1 cellular context compared by ENCODE assay signal in genomic region chr22:20552913-20553401, GRCh38.
TF ChIP-seq lines count a peak whose summit lies in the region.

No MANE protein-coding gene starts in this region.

TF ChIP-seq in HepG2, 621 proteins besides CTCF, POLR2A, EP300 and RAD21 (continued from another document and continues in another):
- TF ChIP-seq KMT2B (CRISPR knock-in tag; IDR thresholded peaks at IDR 0.05): no peak; the same call in 1 of the 2 replicates
- TF ChIP-seq, protein P1, sequence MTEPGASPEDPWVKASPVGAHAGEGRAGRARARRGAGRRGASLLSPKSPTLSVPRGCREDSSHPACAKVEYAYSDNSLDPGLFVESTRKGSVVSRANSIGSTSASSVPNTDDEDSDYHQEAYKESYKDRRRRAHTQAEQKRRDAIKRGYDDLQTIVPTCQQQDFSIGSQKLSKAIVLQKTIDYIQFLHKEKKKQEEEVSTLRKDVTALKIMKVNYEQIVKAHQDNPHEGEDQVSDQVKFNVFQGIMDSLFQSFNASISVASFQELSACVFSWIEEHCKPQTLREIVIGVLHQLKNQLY (CRISPR knock-in tag; IDR thresholded peaks at IDR 0.05): peak; percentile 62; the same call in 1 of the 2 replicates
- peak; percentile 36; the same call in 1 of the 2 replicates for TF ChIP-seq THAP11 (CRISPR knock-in tag; IDR thresholded peaks at IDR 0.05)
- TF ChIP-seq, protein P2, sequence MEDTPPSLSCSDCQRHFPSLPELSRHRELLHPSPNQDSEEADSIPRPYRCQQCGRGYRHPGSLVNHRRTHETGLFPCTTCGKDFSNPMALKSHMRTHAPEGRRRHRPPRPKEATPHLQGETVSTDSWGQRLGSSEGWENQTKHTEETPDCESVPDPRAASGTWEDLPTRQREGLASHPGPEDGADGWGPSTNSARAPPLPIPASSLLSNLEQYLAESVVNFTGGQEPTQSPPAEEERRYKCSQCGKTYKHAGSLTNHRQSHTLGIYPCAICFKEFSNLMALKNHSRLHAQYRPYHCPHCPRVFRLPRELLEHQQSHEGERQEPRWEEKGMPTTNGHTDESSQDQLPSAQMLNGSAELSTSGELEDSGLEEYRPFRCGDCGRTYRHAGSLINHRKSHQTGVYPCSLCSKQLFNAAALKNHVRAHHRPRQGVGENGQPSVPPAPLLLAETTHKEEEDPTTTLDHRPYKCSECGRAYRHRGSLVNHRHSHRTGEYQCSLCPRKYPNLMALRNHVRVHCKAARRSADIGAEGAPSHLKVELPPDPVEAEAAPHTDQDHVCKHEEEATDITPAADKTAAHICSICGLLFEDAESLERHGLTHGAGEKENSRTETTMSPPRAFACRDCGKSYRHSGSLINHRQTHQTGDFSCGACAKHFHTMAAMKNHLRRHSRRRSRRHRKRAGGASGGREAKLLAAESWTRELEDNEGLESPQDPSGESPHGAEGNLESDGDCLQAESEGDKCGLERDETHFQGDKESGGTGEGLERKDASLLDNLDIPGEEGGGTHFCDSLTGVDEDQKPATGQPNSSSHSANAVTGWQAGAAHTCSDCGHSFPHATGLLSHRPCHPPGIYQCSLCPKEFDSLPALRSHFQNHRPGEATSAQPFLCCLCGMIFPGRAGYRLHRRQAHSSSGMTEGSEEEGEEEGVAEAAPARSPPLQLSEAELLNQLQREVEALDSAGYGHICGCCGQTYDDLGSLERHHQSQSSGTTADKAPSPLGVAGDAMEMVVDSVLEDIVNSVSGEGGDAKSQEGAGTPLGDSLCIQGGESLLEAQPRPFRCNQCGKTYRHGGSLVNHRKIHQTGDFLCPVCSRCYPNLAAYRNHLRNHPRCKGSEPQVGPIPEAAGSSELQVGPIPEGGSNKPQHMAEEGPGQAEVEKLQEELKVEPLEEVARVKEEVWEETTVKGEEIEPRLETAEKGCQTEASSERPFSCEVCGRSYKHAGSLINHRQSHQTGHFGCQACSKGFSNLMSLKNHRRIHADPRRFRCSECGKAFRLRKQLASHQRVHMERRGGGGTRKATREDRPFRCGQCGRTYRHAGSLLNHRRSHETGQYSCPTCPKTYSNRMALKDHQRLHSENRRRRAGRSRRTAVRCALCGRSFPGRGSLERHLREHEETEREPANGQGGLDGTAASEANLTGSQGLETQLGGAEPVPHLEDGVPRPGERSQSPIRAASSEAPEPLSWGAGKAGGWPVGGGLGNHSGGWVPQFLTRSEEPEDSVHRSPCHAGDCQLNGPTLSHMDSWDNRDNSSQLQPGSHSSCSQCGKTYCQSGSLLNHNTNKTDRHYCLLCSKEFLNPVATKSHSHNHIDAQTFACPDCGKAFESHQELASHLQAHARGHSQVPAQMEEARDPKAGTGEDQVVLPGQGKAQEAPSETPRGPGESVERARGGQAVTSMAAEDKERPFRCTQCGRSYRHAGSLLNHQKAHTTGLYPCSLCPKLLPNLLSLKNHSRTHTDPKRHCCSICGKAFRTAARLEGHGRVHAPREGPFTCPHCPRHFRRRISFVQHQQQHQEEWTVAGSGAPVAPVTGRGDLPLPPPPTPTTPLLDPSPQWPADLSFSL (CRISPR knock-in tag; IDR thresholded peaks at IDR 0.05): no peak
- TF ChIP-seq SNRNP70 (IDR thresholded peaks at IDR 0.05; ENCODE audit: low read depth, low read length): no peak
- TF ChIP-seq JUN (CRISPR knock-in tag; IDR thresholded peaks at IDR 0.05): no peak
- peak; percentile 37; the same call in 1 of the 2 replicates for TF ChIP-seq ATF1 (CRISPR knock-in tag; IDR thresholded peaks at IDR 0.05)
- no peak for TF ChIP-seq ZFP36L1 (CRISPR knock-in tag; IDR thresholded peaks at IDR 0.05)
- no peak for TF ChIP-seq CREB3 (CRISPR knock-in tag; IDR thresholded peaks at IDR 0.05)
- no peak for TF ChIP-seq U2AF2 (IDR thresholded peaks at IDR 0.05; ENCODE audit: low read depth, low read length)
- TF ChIP-seq KDM6A (CRISPR knock-in tag; IDR thresholded peaks at IDR 0.05; ENCODE audit: low read depth): 0 out of 2 replicates have a peak, but pooled peaks have one; percentile 13
- TF ChIP-seq SAFB2 (CRISPR knock-in tag; IDR thresholded peaks at IDR 0.05; ENCODE audit: borderline replicate concordance, low read depth): no peak
- TF ChIP-seq HHEX (CRISPR knock-in tag; IDR thresholded peaks at IDR 0.05): no peak
- TF ChIP-seq ZNF556 (CRISPR knock-in tag; IDR thresholded peaks at IDR 0.05; ENCODE audit: borderline replicate concordance): 0 out of 2 replicates have a peak, but pooled peaks have one; percentile 8
- TF ChIP-seq ZNF337 (CRISPR knock-in tag; IDR thresholded peaks at IDR 0.05; ENCODE audit: borderline replicate concordance, low read depth): 0 out of 2 replicates have a peak, but pooled peaks have one; percentile 54
- TF ChIP-seq ZBTB1 (CRISPR knock-in tag; IDR thresholded peaks at IDR 0.05; ENCODE audit: borderline replicate concordance): no peak
- TF ChIP-seq ZNF670 (CRISPR knock-in tag; IDR thresholded peaks at IDR 0.05; ENCODE audit: borderline replicate concordance): no peak
- no peak for TF ChIP-seq HNF4G (IDR thresholded peaks at IDR 0.05; ENCODE audit: borderline replicate concordance, low read depth, low read length)
- no peak for TF ChIP-seq HNF4G (CRISPR knock-in tag; IDR thresholded peaks at IDR 0.05; ENCODE audit: borderline replicate concordance, low read depth)
- no peak for TF ChIP-seq HINFP (CRISPR knock-in tag; IDR thresholded peaks at IDR 0.05; ENCODE audit: low read depth)
- TF ChIP-seq, protein P3, sequence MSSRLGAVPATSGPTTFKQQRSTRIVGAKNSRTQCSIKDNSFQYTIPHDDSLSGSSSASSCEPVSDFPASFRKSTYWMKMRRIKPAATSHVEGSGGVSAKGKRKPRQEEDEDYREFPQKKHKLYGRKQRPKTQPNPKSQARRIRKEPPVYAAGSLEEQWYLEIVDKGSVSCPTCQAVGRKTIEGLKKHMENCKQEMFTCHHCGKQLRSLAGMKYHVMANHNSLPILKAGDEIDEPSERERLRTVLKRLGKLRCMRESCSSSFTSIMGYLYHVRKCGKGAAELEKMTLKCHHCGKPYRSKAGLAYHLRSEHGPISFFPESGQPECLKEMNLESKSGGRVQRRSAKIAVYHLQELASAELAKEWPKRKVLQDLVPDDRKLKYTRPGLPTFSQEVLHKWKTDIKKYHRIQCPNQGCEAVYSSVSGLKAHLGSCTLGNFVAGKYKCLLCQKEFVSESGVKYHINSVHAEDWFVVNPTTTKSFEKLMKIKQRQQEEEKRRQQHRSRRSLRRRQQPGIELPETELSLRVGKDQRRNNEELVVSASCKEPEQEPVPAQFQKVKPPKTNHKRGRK (CRISPR knock-in tag; IDR thresholded peaks at IDR 0.05): no peak
- 0 out of 2 replicates have a peak, but pooled peaks have one; percentile 23 for TF ChIP-seq KAT8 (CRISPR knock-in tag; IDR thresholded peaks at IDR 0.05)
- TF ChIP-seq, protein P4, sequence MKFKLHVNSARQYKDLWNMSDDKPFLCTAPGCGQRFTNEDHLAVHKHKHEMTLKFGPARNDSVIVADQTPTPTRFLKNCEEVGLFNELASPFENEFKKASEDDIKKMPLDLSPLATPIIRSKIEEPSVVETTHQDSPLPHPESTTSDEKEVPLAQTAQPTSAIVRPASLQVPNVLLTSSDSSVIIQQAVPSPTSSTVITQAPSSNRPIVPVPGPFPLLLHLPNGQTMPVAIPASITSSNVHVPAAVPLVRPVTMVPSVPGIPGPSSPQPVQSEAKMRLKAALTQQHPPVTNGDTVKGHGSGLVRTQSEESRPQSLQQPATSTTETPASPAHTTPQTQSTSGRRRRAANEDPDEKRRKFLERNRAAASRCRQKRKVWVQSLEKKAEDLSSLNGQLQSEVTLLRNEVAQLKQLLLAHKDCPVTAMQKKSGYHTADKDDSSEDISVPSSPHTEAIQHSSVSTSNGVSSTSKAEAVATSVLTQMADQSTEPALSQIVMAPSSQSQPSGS (CRISPR knock-in tag; IDR thresholded peaks at IDR 0.05): 0 out of 2 replicates have a peak, but pooled peaks have one; percentile 48
- TF ChIP-seq SOX6 (IDR thresholded peaks at IDR 0.05): no peak
- 0 out of 2 replicates have a peak, but pooled peaks have one; percentile 28 for TF ChIP-seq SOX6 (CRISPR knock-in tag; IDR thresholded peaks at IDR 0.05)
- peak; percentile 84 for TF ChIP-seq ZNF263 (CRISPR knock-in tag; IDR thresholded peaks at IDR 0.05)
- no peak for TF ChIP-seq CCDC6 (CRISPR knock-in tag; IDR thresholded peaks at IDR 0.05)
- peak; percentile 28; the same call in 1 of the 2 replicates for TF ChIP-seq RCOR2 (CRISPR knock-in tag; IDR thresholded peaks at IDR 0.05)
- peak; percentile 83; the same call in 1 of the 3 replicates for TF ChIP-seq MXI1 (IDR thresholded peaks at IDR 0.05; ENCODE audit: borderline replicate concordance, low read depth, low read length)
- TF ChIP-seq MTA1 (CRISPR knock-in tag; IDR thresholded peaks at IDR 0.05; ENCODE audit: borderline replicate concordance): 0 out of 2 replicates have a peak, but pooled peaks have one; percentile 45
- peak; percentile 42; the same call in 1 of the 2 replicates for TF ChIP-seq FOSL2 (CRISPR knock-in tag; IDR thresholded peaks at IDR 0.05)
- TF ChIP-seq ZFP37 (CRISPR knock-in tag; IDR thresholded peaks at IDR 0.05; ENCODE audit: borderline replicate concordance): no peak
- 0 out of 2 replicates have a peak, but pooled peaks have one; percentile 36 for TF ChIP-seq ZNF598 (CRISPR knock-in tag; IDR thresholded peaks at IDR 0.05; ENCODE audit: borderline replicate concordance)
- TF ChIP-seq ZNF205 (CRISPR knock-in tag; IDR thresholded peaks at IDR 0.05): no peak
- no peak for TF ChIP-seq BORCS8-MEF2B (CRISPR knock-in tag; IDR thresholded peaks at IDR 0.05)
- TF ChIP-seq ZNF781 (CRISPR knock-in tag; IDR thresholded peaks at IDR 0.05; ENCODE audit: borderline replicate concordance, not compliant biosample characterization): no peak
- peak; percentile 60 for TF ChIP-seq FOXA3 (CRISPR knock-in tag; IDR thresholded peaks at IDR 0.05)
- TF ChIP-seq ZNF329 (CRISPR knock-in tag; IDR thresholded peaks at IDR 0.05; ENCODE audit: low read depth): no peak
- 0 out of 2 replicates have a peak, but pooled peaks have one; percentile 50 for TF ChIP-seq ZSCAN5A (CRISPR knock-in tag; IDR thresholded peaks at IDR 0.05; ENCODE audit: borderline replicate concordance)
- no peak for TF ChIP-seq TIGD3 (CRISPR knock-in tag; IDR thresholded peaks at IDR 0.05; ENCODE audit: borderline replicate concordance)
- 0 out of 2 replicates have a peak, but pooled peaks have one; percentile 20 for TF ChIP-seq ZNF746 (CRISPR knock-in tag; IDR thresholded peaks at IDR 0.05)
- TF ChIP-seq SMYD3 (CRISPR knock-in tag; IDR thresholded peaks at IDR 0.05): no peak
- no peak for TF ChIP-seq SETDB1 (CRISPR knock-in tag; IDR thresholded peaks at IDR 0.05; ENCODE audit: borderline replicate concordance)
- no peak for TF ChIP-seq ZNF615 (CRISPR knock-in tag; IDR thresholded peaks at IDR 0.05; ENCODE audit: borderline replicate concordance)
- peak; percentile 77 for TF ChIP-seq ZBTB21 (CRISPR knock-in tag; IDR thresholded peaks at IDR 0.05)
- TF ChIP-seq NFIC (IDR thresholded peaks at IDR 0.05; ENCODE audit: low read length): 0 out of 2 replicates have a peak, but pooled peaks have one; percentile 15
- peak; percentile 94 for TF ChIP-seq SAP130 (CRISPR knock-in tag; IDR thresholded peaks at IDR 0.05; ENCODE audit: low read depth)
- peak; percentile 3; the same call in 1 of the 2 replicates for TF ChIP-seq ZNF614 (CRISPR knock-in tag; IDR thresholded peaks at IDR 0.05; ENCODE audit: borderline replicate concordance)
- TF ChIP-seq FOXP1 (IDR thresholded peaks at IDR 0.05): no peak
- peak; percentile 54 for TF ChIP-seq FOXP1 (CRISPR knock-in tag; IDR thresholded peaks at IDR 0.05)
- TF ChIP-seq, protein P5, sequence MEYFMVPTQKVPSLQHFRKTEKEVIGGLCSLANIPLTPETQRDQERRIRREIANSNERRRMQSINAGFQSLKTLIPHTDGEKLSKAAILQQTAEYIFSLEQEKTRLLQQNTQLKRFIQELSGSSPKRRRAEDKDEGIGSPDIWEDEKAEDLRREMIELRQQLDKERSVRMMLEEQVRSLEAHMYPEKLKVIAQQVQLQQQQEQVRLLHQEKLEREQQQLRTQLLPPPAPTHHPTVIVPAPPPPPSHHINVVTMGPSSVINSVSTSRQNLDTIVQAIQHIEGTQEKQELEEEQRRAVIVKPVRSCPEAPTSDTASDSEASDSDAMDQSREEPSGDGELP (IDR thresholded peaks at IDR 0.05; ENCODE audit: borderline replicate concordance, low read depth): peak; percentile 94
- TF ChIP-seq NCOA2 (CRISPR knock-in tag; IDR thresholded peaks at IDR 0.05): no peak
- TF ChIP-seq, protein P6, sequence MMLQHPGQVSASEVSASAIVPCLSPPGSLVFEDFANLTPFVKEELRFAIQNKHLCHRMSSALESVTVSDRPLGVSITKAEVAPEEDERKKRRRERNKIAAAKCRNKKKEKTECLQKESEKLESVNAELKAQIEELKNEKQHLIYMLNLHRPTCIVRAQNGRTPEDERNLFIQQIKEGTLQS (CRISPR knock-in tag; IDR thresholded peaks at IDR 0.05): no peak
